9 cellular contexts compared by ENCODE assay signal in the genomic region with DNA sequence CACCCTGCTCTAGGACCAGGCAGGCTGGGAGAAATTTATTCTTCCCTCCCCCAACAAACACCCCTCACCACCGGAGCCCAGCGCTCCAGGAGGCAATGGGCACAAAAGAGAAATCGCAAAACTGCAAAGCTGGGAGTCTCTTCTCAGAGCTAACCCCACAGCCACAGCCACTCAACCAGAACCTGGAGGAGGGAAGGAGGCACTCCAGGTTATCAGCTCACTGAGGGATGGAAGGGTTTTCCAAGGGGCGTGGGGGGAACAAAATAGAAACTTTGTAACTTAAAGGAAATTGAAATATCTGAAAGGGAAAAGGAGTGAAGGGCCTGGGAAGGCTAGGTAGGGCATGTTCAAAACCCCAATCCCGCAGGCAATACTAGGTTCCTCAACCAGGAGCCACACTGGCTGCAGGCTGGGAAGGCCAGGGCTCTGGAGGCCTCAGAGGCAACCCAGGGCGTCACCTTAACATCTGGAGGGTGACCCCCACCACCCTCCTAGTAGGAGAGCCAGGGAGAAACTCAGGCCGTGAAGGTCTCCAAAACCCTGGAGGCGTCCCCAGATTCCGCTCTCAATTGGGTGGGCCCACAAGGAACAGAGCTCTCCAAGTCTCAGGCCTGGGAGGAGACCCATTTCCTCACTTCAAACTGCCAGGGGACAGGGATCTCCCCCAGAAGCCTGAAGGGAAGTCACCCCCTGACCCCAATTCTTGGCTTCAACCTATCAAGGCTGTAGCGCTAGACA. TPM values are rescaled to one million over a fixed set of nuclear protein-coding genes. Genes with fewer than 3 reads are reported as not detected.
DNase-seq lines count a peak whose midpoint lies in the region; ATAC-seq, FAIRE-seq and TF ChIP-seq lines count a peak whose summit lies in the region.
"Had no signal": no experiment of that assay in that cellular context is flagged by ENCODE, and none has a peak within 500 bp of the region (broad histone marks: within the 10 kb centered on the region; RNA-seq: fewer than 3 reads in every experiment).

No MANE protein-coding gene starts in this region.

- peaks cover 6% of the 10 kb centered on the region; the same call in 1 of the 2 replicates for H3K4me1 ChIP-seq in H9 (ENCODE audit: insufficient read depth, low read length)

- ATAC-seq in naive B cell (ENCODE audit: low read depth in 2 of 2) (no peak), GM21619 (IDR thresholded peaks at IDR 0.05; ENCODE audit: unreplicated experiment) (no peak)

- H3K14ac ChIP-seq in H9 (ENCODE audit: insufficient read depth, low read length), result peak overlapping the region; percentile 79

- H3K79me2 ChIP-seq in H9 (ENCODE audit: insufficient read depth, low read length), result peaks cover 9% of the 10 kb centered on the region; the same call in 1 of the 2 replicates

- peak overlapping the region; percentile 56 for H4K91ac ChIP-seq in H9 (ENCODE audit: insufficient read length, low read depth, low read length)

- no peak overlapping the region for H2AK5ac ChIP-seq in H9 (ENCODE audit: insufficient read length, low read length)

- H2AFZ ChIP-seq in H9 (ENCODE audit: low read length), result no peak overlapping the region

- H2BK20ac ChIP-seq in H9 (ENCODE audit: low read depth, low read length, poor library complexity, severe bottlenecking), result no peak overlapping the region

- H3K23ac ChIP-seq in H9 (ENCODE audit: insufficient read length, low read depth, low read length), result no peak overlapping the region

- no peak overlapping the region; the same call in 1 of the 2 replicates for H3K4ac ChIP-seq in H9 (ENCODE audit: low read depth, low read length)

- TF ChIP-seq CTCF in H9 (conservative IDR thresholded peaks at IDR 0.05), result no peak

- DNase-seq in ACHN (peak; percentile 63), H9 (peak; percentile 67), cerebellar cortex (ENCODE audit: low spot score) (peak; percentile 29), naive B cell (no peak), GM12892 (ENCODE audit: insufficient read length) (no peak), superior temporal gyrus (ENCODE audit: extremely low spot score) (no peak)
- DNase-seq in effector CD4-positive, alpha-beta T cell, result no peak
- DNase-seq: stimulated activated CD4-positive, alpha-beta T cell treated with anti-CD3 and anti-CD28 coated beads, Interleukin-12 subunit alpha, Interleukin-12 subunit beta, amount 100 ng/mL, for 4 hours had no signal

- in situ Hi-C loops in ACHN (cut with HindIII; ENCODE audit: low pct_ligation_motif_present, low pct_unique_long_range_greater_than_20kb, low sequenced_read_pairs), result no loop called here

- no CpG with 5 or more reads among the region's 10 CpGs for WGBS in H9 (ENCODE audit: extremely low coverage, insufficient read length, low lambda C conversion rate)

- H3K23me2 ChIP-seq in H9 (ENCODE audit: insufficient read length, low read depth, low read length, poor library complexity, severe bottlenecking), result peaks cover 41% of the 10 kb centered on the region

- H3K4me1 Mint-ChIP-seq in H9 (peaks cover 44 to 45% of the 10 kb centered on the region in 2 experiments), naive B cell (peaks cover 29 to 50% (median 43%) of the 10 kb centered on the region in 3 donors)

- no peak overlapping the region for H2BK15ac ChIP-seq in H9 (ENCODE audit: low read depth, low read length)

- H3K27me3 ChIP-seq in H9 (ENCODE audit: insufficient read depth, low read length), result no peaks in the 10 kb centered on the region

- H3K27me3 Mint-ChIP-seq in H9 (ENCODE audit: low read depth) (no peaks in the 10 kb centered on the region), naive B cell (no peaks in the 10 kb centered on the region)

- H2BK5ac ChIP-seq in H9 (ENCODE audit: insufficient read length, low read length), result peak overlapping the region; percentile 9

- no peaks in the 10 kb centered on the region for H4K20me1 ChIP-seq in H9 (ENCODE audit: control insufficient read depth, insufficient read depth, insufficient read length)

- peak overlapping the region; percentile 61 for H3K18ac ChIP-seq in H9 (ENCODE audit: insufficient read length, low read depth, low read length)

- no peak for TF ChIP-seq POLR2A in GM12892 (IDR thresholded peaks at IDR 0.05; ENCODE audit: low read depth, low read length)

- H3K9me3 Mint-ChIP-seq in H9 (no peaks in the 10 kb centered on the region), naive B cell (no peaks in the 10 kb centered on the region)

- peak overlapping the region; percentile 97 to 100 (median 100) for H3K27ac Mint-ChIP-seq in H9
- peak overlapping the region in 4 of 6 donors; percentile 22 to 82 (median 70) for H3K27ac Mint-ChIP-seq in naive B cell

- FAIRE-seq in GM12892 (lab: Jason Lieb, UNC), result no peak

- H3K79me1 ChIP-seq in H9 (ENCODE audit: insufficient read depth, low read depth, low read length, poor library complexity, severe bottlenecking), result no peaks in the 10 kb centered on the region

- H3K9ac ChIP-seq in H9 (ENCODE audit: extremely low read depth, insufficient read length, low read length), result peak overlapping the region; percentile 67

- no peak overlapping the region for H3T11ph ChIP-seq in H9 (ENCODE audit: low read length)

- H3K4me2 ChIP-seq in H9 (ENCODE audit: insufficient read depth, insufficient read length, low read length), result peak overlapping the region; percentile 71

- H3K9me3 ChIP-seq in H9 (ENCODE audit: control insufficient read depth, low read depth, low read length), result no peaks in the 10 kb centered on the region

- peak overlapping the region; percentile 93 for H3K27ac ChIP-seq in H9 (ENCODE audit: insufficient read length, low read depth, low read length)

- H3K4me3 Mint-ChIP-seq in H9 (peak overlapping the region; percentile 79 to 98), naive B cell (peak overlapping the region in 7 of 8 donors; percentile 56 to 90 (median 71))

- no peak overlapping the region for H3K56ac ChIP-seq in H9 (ENCODE audit: insufficient read length, low read depth, low read length)

- H3K36me3 Mint-ChIP-seq in H9 (ENCODE audit: insufficient read depth in 1 of 3, low read depth in 3 of 3) (peaks cover 25 to 37% (median 28%) of the 10 kb centered on the region in 3 experiments), naive B cell (peaks cover under 1 to 11% of the 10 kb centered on the region in 2 donors)

- H4K5ac ChIP-seq in H9 (ENCODE audit: insufficient read length, low read depth, low read length), result peak overlapping the region; percentile 18

- H4K8ac ChIP-seq in H9 (replicated peaks; ENCODE audit: insufficient read length, low read depth, low read length), result no peak overlapping the region

- H2BK12ac ChIP-seq in H9 (ENCODE audit: insufficient read length, low read depth, low read length), result no peak overlapping the region

- H2BK120ac ChIP-seq in H9 (ENCODE audit: low read depth, low read length, poor library complexity, severe bottlenecking), result no peak overlapping the region

RNA-seq across cellular contexts. Expression of a gene that starts 3.2 kb away (rescaled TPM):
- 137 and 143 TPM in 2 replicates for total RNA-seq in H9 (2021)
- polyA plus RNA-seq in naive B cell (ENCODE audit: low read depth in 6 of 6), result 10 to 100 TPM; 25.5 to 46.5 (median 31.0) TPM
- 76.6 TPM for polyA plus RNA-seq in GM12892 (2012; ENCODE audit: missing spikeins)

RNA-seq across cellular contexts. Expression of a gene that starts 48.7 kb away (rescaled TPM):
- total RNA-seq in H9 (2021), result 24.7 and 26.3 TPM in 2 replicates
- polyA plus RNA-seq in naive B cell (ENCODE audit: low read depth in 6 of 6), result 100 to 1,000 TPM; 130 to 190 (median 161) TPM
- polyA plus RNA-seq in GM12892 (2012; ENCODE audit: missing spikeins), result 9.5 TPM

Comparison
In these comparisons a context has a peak if more than half of its experiments do, and no peak if none do; other contexts are left out.
1. DNase-seq: peak in ACHN (single experiment), H9 (single experiment) and cerebellar cortex (single experiment); none in naive B cell (single experiment), effector CD4-positive, alpha-beta T cell (single experiment), GM12892 (single experiment) and superior temporal gyrus (single experiment).